Comparison of ENCODE assay signal across 3 cellular contexts in the genomic region with DNA sequence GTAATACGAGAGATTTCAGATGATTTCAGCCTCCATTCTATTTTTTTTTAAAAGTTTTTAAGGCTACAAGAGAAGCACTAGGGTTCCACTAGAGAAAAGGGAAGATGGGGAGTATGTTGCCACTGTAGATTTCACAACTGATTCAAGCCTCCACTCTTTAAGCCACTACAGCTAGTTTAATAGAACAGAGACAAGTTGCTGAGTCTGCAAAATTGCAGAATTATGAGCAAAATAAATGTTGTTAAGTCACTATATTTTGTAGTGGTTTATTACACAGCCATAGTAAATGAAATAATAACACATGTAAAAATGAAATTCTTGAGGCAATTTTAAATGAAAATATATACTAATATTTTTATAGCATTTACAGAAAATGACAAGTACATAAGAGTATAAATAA.
A peak's percentile ranks its signal among the peaks of the same experiment; 100 is the strongest.
TF ChIP-seq lines count a peak whose summit lies in the region.

No MANE protein-coding gene starts in this region.

TF ChIP-seq in HepG2, 621 proteins besides CTCF, POLR2A, EP300 and RAD21 (continues in another document):
- no peak for TF ChIP-seq ARNT (IDR thresholded peaks at IDR 0.05)
- peak; percentile 95 for TF ChIP-seq MAFF (IDR thresholded peaks at IDR 0.05; ENCODE audit: low read depth, low read length)
- TF ChIP-seq SNAPC4 (CRISPR knock-in tag; IDR thresholded peaks at IDR 0.05): no peak
- no peak for TF ChIP-seq CCDC6 (CRISPR knock-in tag; IDR thresholded peaks at IDR 0.05)
- no peak for TF ChIP-seq ZNF703 (CRISPR knock-in tag; IDR thresholded peaks at IDR 0.05; ENCODE audit: borderline replicate concordance)
- no peak for TF ChIP-seq SYNCRIP (IDR thresholded peaks at IDR 0.05; ENCODE audit: insufficient read depth, low read depth, low read length)
- no peak for TF ChIP-seq ZEB1 (IDR thresholded peaks at IDR 0.05; ENCODE audit: insufficient replicate concordance, low read depth)
- TF ChIP-seq MAFK (conservative IDR thresholded peaks at IDR 0.05 in 1 of 2, IDR thresholded peaks at IDR 0.05 in 1 of 2; ENCODE audit: low read length in 2 of 2): peak; percentile 94 to 97

TF ChIP-seq in IMR-90, 13 proteins besides CTCF, POLR2A, EP300 and RAD21:
- TF ChIP-seq, protein P1, sequence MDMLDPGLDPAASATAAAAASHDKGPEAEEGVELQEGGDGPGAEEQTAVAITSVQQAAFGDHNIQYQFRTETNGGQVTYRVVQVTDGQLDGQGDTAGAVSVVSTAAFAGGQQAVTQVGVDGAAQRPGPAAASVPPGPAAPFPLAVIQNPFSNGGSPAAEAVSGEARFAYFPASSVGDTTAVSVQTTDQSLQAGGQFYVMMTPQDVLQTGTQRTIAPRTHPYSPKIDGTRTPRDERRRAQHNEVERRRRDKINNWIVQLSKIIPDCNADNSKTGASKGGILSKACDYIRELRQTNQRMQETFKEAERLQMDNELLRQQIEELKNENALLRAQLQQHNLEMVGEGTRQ (IDR thresholded peaks at IDR 0.05; ENCODE audit: low read depth, low read length): no peak
- TF ChIP-seq MAFK (IDR thresholded peaks at IDR 0.05; ENCODE audit: low read depth, low read length): peak; percentile 98
TF ChIP-seq in IMR-90: peak in this region for 1.

TF ChIP-seq in K562, 482 proteins besides CTCF, POLR2A, EP300 and RAD21:
- peak; percentile 97 for TF ChIP-seq MAFF (IDR thresholded peaks at IDR 0.05; ENCODE audit: low read length)
- peak; percentile 92 for TF ChIP-seq MAFG (tag; conservative IDR thresholded peaks at IDR 0.05)
- TF ChIP-seq C11orf30 (IDR thresholded peaks at IDR 0.05; ENCODE audit: low read depth): peak; percentile 87
- TF ChIP-seq CCAR2 (IDR thresholded peaks at IDR 0.05; ENCODE audit: low read depth, low read length): no peak
- TF ChIP-seq MAFK (IDR thresholded peaks at IDR 0.05; ENCODE audit: low read length): peak; percentile 96
- TF ChIP-seq ZNF316 (IDR thresholded peaks at IDR 0.05): peak; percentile 93
- no peak for TF ChIP-seq PHF20 (IDR thresholded peaks at IDR 0.05; ENCODE audit: partially characterized antibody)
